In the genomic region with DNA sequence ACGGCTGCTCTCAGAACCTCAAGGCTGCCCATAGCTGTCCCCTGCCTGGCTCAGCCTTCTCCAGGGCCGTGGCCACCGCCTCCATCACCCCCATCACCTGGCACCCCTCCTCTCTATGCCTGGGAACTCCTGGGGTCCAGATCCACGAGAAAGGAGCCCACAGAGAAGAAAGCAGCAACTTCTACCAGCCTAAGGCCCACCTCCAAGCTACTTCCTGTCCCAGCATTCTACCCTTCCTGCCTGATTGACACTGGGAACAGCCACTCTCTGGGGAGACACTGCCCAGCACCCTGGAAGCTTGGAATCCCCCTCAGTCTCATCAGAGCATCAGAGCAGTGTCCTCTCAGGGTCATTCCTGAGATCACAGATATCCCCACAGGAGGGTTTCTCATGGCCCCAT, we compare ENCODE assay signal across 1 cellular context.
TF ChIP-seq lines count a peak whose summit lies in the region.

No MANE protein-coding gene starts in this region.

TF ChIP-seq in SK-N-SH, 30 proteins besides CTCF, POLR2A, EP300 and RAD21 (continued from another document):
- TF ChIP-seq FOXJ3 (CRISPR knock-in tag; IDR thresholded peaks at IDR 0.05) (no peak), MEF2A (IDR thresholded peaks at IDR 0.05; ENCODE audit: borderline replicate concordance, low read depth) (no peak), TCF12 (IDR thresholded peaks at IDR 0.05) (no peak), EZH2phosphoT487 (IDR thresholded peaks at IDR 0.05; ENCODE audit: borderline replicate concordance, low read depth) (no peak), YY1 (IDR thresholded peaks at IDR 0.05; ENCODE audit: low read depth) (no peak)
